ENCODE assay signal across 31 cellular contexts in genomic region chr4:126448093-126448820, GRCh38.
"Had no signal": no experiment of that assay in that cellular context is flagged by ENCODE, and none has a peak within 500 bp of the region (broad histone marks: within the 10 kb centered on the region; RNA-seq: fewer than 3 reads in every experiment).

No MANE protein-coding gene starts in this region.

- H3K27me3 ChIP-seq: adrenal gland, ascending aorta, cardiac muscle cell, esophagus muscularis mucosa, gastrocnemius medialis, hepatocyte, ovary, right lobe of liver, testis, transverse colon had no signal

- H3K4me2 ChIP-seq: hepatocyte had no signal

- H3K27ac Mint-ChIP-seq: activated naive CD4-positive, alpha-beta T cell treated with anti-CD3 and anti-CD28 coated beads for 36 hours; activated naive CD8-positive, alpha-beta T cell treated with anti-CD3 and anti-CD28 coated beads for 36 hours; activated T-helper 1 cell treated with anti-CD3 and anti-CD28 coated beads, Interleukin-12 subunit alpha, Interleukin-12 subunit beta, Interleukin-2, Interleukin-4 antibody, amounts not matched to agents 30 ng/mL and 10 ng/mL and 1 ng/mL, durations not matched to agents 14 hours and 24 hours and 36 hours; brain; endodermal cell; naive B cell; nephron progenitor cell; progenitor cell of endocrine pancreas had no signal

- H2AFZ ChIP-seq: hepatocyte had no signal

- H3K36me3 ChIP-seq: adrenal gland, ascending aorta, cardiac muscle cell, esophagus muscularis mucosa, gastrocnemius medialis, ovary, right lobe of liver, transverse colon, WERI-Rb-1 had no signal

- H3K4me3 ChIP-seq: adrenal gland, ascending aorta, cardiac muscle cell, esophagus muscularis mucosa, gastrocnemius medialis, hepatocyte, ovary, right lobe of liver, testis, transverse colon had no signal

- DNase-seq: activated CD4-positive, alpha-beta T cell treated with anti-CD3 and anti-CD28 coated beads for 48 hours; activated CD4-positive, alpha-beta T cell treated with anti-CD3 and anti-CD28 coated beads, Interleukin-2, amount 50 U/mL, for 48 hours; activated CD8-positive, alpha-beta memory T cell treated with anti-CD3 and anti-CD28 coated beads for 24 hours; activated effector memory CD4-positive, alpha-beta T cell treated with anti-CD3 and anti-CD28 coated beads, Interleukin-2, amount 50 U/mL, for 16 hours; activated naive CD4-positive, alpha-beta T cell treated with anti-CD3 and anti-CD28 coated beads for 36 hours; activated naive CD8-positive, alpha-beta T cell treated with anti-CD3 and anti-CD28 coated beads for 36 hours; activated T-cell treated with anti-CD3 and anti-CD28 coated beads, Interleukin-2, amount 50 U/mL, for 1 hour; adrenal gland; cerebellar nuclear complex; endodermal cell; gastrocnemius medialis; islet precursor cell; left ventricle myocardium superior; naive B cell; nephron progenitor cell; ovary; right lobe of liver; stimulated activated CD4-positive, alpha-beta T cell treated with anti-CD3 and anti-CD28 coated beads, Interleukin-2, amount 100 ng/mL, for 48 hours; stimulated activated naive CD4-positive, alpha-beta T cell treated with Interleukin-2 at 50 U/mL for 16 hours; T1000; testis; transverse colon; WERI-Rb-1 had no signal

- H3K27me3 Mint-ChIP-seq: activated naive CD8-positive, alpha-beta T cell treated with anti-CD3 and anti-CD28 coated beads for 36 hours; brain; naive B cell; progenitor cell of endocrine pancreas had no signal

- ATAC-seq: activated CD4-positive, CD25-positive, alpha-beta regulatory T cell treated with anti-CD3 and anti-CD28 coated beads, Interleukin-2, amount 50 U/mL, for 24 hours; gastrocnemius medialis; left ventricle myocardium superior; right lobe of liver had no signal

- H3K9me3 ChIP-seq: adrenal gland, ascending aorta, esophagus muscularis mucosa, gastrocnemius medialis, ovary, right lobe of liver, testis, transverse colon had no signal

- H3K4me1 ChIP-seq: adrenal gland, ascending aorta, esophagus muscularis mucosa, gastrocnemius medialis, right lobe of liver, testis, transverse colon had no signal

- H3K4me1 Mint-ChIP-seq: activated naive CD8-positive, alpha-beta T cell treated with anti-CD3 and anti-CD28 coated beads for 36 hours; brain; endodermal cell; naive B cell; nephron progenitor cell had no signal

- H3K9me3 Mint-ChIP-seq: activated T-helper 1 cell treated with anti-CD3 and anti-CD28 coated beads, Interleukin-12 subunit alpha, Interleukin-12 subunit beta, Interleukin-2, Interleukin-4 antibody, amounts not matched to agents 30 ng/mL and 10 ng/mL and 1 ng/mL, durations not matched to agents 14 hours and 24 hours and 36 hours; endodermal cell; nephron progenitor cell had no signal

- H3K79me2 ChIP-seq: hepatocyte had no signal

- H3K27ac ChIP-seq: adrenal gland, ascending aorta, cardiac muscle cell, esophagus muscularis mucosa, gastrocnemius medialis, hepatocyte, ovary, right lobe of liver, testis, transverse colon, WERI-Rb-1 had no signal

- H3K36me3 Mint-ChIP-seq: activated naive CD8-positive, alpha-beta T cell treated with anti-CD3 and anti-CD28 coated beads for 36 hours; brain; naive B cell had no signal

- H3K4me3 Mint-ChIP-seq: activated naive CD4-positive, alpha-beta T cell treated with anti-CD3 and anti-CD28 coated beads for 36 hours; activated naive CD8-positive, alpha-beta T cell treated with anti-CD3 and anti-CD28 coated beads for 36 hours; activated T-helper 1 cell treated with anti-CD3 and anti-CD28 coated beads, Interleukin-12 subunit alpha, Interleukin-12 subunit beta, Interleukin-2, Interleukin-4 antibody, amounts not matched to agents 30 ng/mL and 10 ng/mL and 1 ng/mL, durations not matched to agents 14 hours and 24 hours and 36 hours; brain; endodermal cell; naive B cell; nephron progenitor cell had no signal
